ENCODE assay signal across 21 cellular contexts in the genomic region with DNA sequence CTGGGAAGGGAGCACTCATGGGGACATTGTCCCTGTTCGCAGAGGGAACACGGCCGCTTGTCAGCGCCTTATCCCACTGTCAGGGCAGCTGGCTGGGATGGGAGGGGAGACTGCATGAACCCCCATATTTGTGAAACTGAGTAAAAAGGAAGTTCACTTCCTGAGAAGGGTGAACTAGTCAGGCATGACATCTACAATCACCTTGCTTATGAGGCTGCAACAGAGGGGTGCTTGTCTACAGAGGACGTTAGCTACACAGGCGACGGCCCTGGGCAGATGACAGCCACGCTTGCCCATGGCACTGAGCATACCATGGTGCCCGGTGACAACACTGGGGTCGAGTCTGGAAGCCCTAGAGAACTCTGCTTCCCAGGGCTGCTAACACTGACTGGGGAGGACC. TPM values are rescaled to one million over a fixed set of nuclear protein-coding genes. Genes with fewer than 3 reads are reported as not detected.
DNase-seq lines count a peak whose midpoint lies in the region; ATAC-seq and TF ChIP-seq lines count a peak whose summit lies in the region.
"Had no signal": no experiment of that assay in that cellular context is flagged by ENCODE, and none has a peak within 500 bp of the region (broad histone marks: within the 10 kb centered on the region; RNA-seq: fewer than 3 reads in every experiment).

No MANE protein-coding gene starts in this region.

- no peak overlapping the region for H3K4me3 Mint-ChIP-seq in T-helper 1 cell treated with Interleukin-12 subunit alpha and Interleukin-12 subunit beta and Interleukin-4 antibody, amounts not matched to agents 30 μg/mL and 1 μg/mL, for 36 hours
- H3K4me3 Mint-ChIP-seq in naive thymus-derived CD4-positive, alpha-beta T cell: peak overlapping the region in 7 of 10 donors; percentile 26 to 76 (median 60)
- H3K4me3 Mint-ChIP-seq in Calu3 (ENCODE audit: low read depth, unreplicated experiment): no peak overlapping the region
- H3K4me3 Mint-ChIP-seq: activated naive CD4-positive, alpha-beta T cell treated with anti-CD3 and anti-CD28 coated beads, Interleukin-2, amount 50 U/mL, for 24 hours; CD14-positive monocyte; stimulated activated naive CD8-positive, alpha-beta T cell treated with anti-CD3 and anti-CD28 coated beads, Interleukin-15, amount 100 ng/mL, for 72 hours had no signal

- DNase-seq in T-helper 1 cell (no peak), NAMALWA (ENCODE audit: low spot score) (peak; percentile 37), PC-9 (no peak), kidney tubule cell (ENCODE audit: low spot score) (no peak), Calu3 (no peak)
- no peak for DNase-seq in naive thymus-derived CD4-positive, alpha-beta T cell
- DNase-seq: activated CD4-positive, alpha-beta T cell treated with anti-CD3 and anti-CD28 coated beads, Interleukin-2, amount 50 U/mL, for 1 hour; DND-41; midbrain; NCI-H2029 treated with DMSO at 0.1 percent for 48 hours; NCI-H510A; nucleus accumbens; SIG-M5; stimulated activated naive CD8-positive, alpha-beta T cell treated with anti-CD3 and anti-CD28 coated beads, Interleukin-15, amount 100 ng/mL, for 72 hours; T-helper 9 cell had no signal

- H3K27me3 Mint-ChIP-seq in T-helper 1 cell treated with Interleukin-12 subunit alpha and Interleukin-12 subunit beta and Interleukin-4 antibody, amounts not matched to agents 30 μg/mL and 1 μg/mL, for 36 hours (ENCODE audit: low read depth): no peaks in the 10 kb centered on the region
- no peaks in the 10 kb centered on the region for H3K27me3 Mint-ChIP-seq in naive thymus-derived CD4-positive, alpha-beta T cell
- peaks cover 21% of the 10 kb centered on the region for H3K27me3 Mint-ChIP-seq in Calu3 (ENCODE audit: unreplicated experiment)
- H3K27me3 Mint-ChIP-seq: activated naive CD4-positive, alpha-beta T cell treated with anti-CD3 and anti-CD28 coated beads, Interleukin-2, amount 50 U/mL, for 24 hours; stimulated activated naive CD8-positive, alpha-beta T cell treated with anti-CD3 and anti-CD28 coated beads, Interleukin-15, amount 100 ng/mL, for 72 hours had no signal

- intact Hi-C loops in naive thymus-derived CD4-positive, alpha-beta T cell (cut with micrococcal nuclease): loop anchor here in 1 of 2 donors (1.0 to 10.0 kb wide), 2 partner anchors 9 to 1118 kb away; partner anchors contain the start of gene ZC3HAV1
- intact Hi-C loops in PC-9 (cut with micrococcal nuclease; ENCODE audit: unreplicated experiment): no loop called here
- intact Hi-C loops in Calu3 (cut with micrococcal nuclease; ENCODE audit: unreplicated experiment): no loop called here

- peaks cover 32 to 37% of the 10 kb centered on the region in 2 donors for H3K4me1 ChIP-seq in naive thymus-derived CD4-positive, alpha-beta T cell (ENCODE audit: control insufficient read depth in 2 of 2, insufficient read depth in 2 of 2, low read length in 2 of 2)
- H3K4me1 ChIP-seq in PC-9 (replicated peaks; ENCODE audit: insufficient read depth): peaks cover 7% of the 10 kb centered on the region
- H3K4me1 ChIP-seq: right atrium auricular region had no signal

- CTCF ChIA-PET in naive thymus-derived CD4-positive, alpha-beta T cell (lab: Charles Lee): no interaction called here
- CTCF ChIA-PET in PC-9 (lab: Charles Lee) (no interaction called here), Calu3 (lab: Charles Lee) (no interaction called here)

- ATAC-seq in GM21717 (IDR thresholded peaks at IDR 0.05; ENCODE audit: unreplicated experiment): peak; percentile 60
- ATAC-seq in naive thymus-derived CD4-positive, alpha-beta T cell: no peak

- H3K9me3 ChIP-seq in naive thymus-derived CD4-positive, alpha-beta T cell (ENCODE audit: control insufficient read depth in 2 of 3, low read length in 3 of 3): peaks cover 0 to 4% (median 0%) of the 10 kb centered on the region in 3 experiments
- H3K9me3 ChIP-seq in PC-9 (ENCODE audit: insufficient read depth, low read depth): no peaks in the 10 kb centered on the region
- H3K9me3 ChIP-seq: right atrium auricular region had no signal

- H3K36me3 ChIP-seq in naive thymus-derived CD4-positive, alpha-beta T cell (ENCODE audit: control insufficient read depth in 2 of 3, insufficient read depth in 3 of 3, low read length in 3 of 3): no peaks in the 10 kb centered on the region
- H3K36me3 ChIP-seq in PC-9 (ENCODE audit: low read depth): no peaks in the 10 kb centered on the region
- H3K36me3 ChIP-seq: right atrium auricular region had no signal

- peak overlapping the region; percentile 41 for H3K27ac Mint-ChIP-seq in T-helper 1 cell treated with Interleukin-12 subunit alpha and Interleukin-12 subunit beta and Interleukin-4 antibody, amounts not matched to agents 30 μg/mL and 1 μg/mL, for 36 hours
- H3K27ac Mint-ChIP-seq in naive thymus-derived CD4-positive, alpha-beta T cell: peak overlapping the region; percentile 40 to 96 (median 87)
- no peak overlapping the region for H3K27ac Mint-ChIP-seq in Calu3 (ENCODE audit: unreplicated experiment)
- H3K27ac Mint-ChIP-seq: activated naive CD4-positive, alpha-beta T cell treated with anti-CD3 and anti-CD28 coated beads, Interleukin-2, amount 50 U/mL, for 24 hours; CD14-positive monocyte; stimulated activated naive CD8-positive, alpha-beta T cell treated with anti-CD3 and anti-CD28 coated beads, Interleukin-15, amount 100 ng/mL, for 72 hours had no signal

- no peak overlapping the region for H3K4me2 ChIP-seq in PC-9

- POLR2A ChIA-PET in naive thymus-derived CD4-positive, alpha-beta T cell (lab: Charles Lee): interaction anchor here (0.9 to 18.7 kb wide), 3 partner anchors 30 to 576 kb away, joined by 4 to 409 read pairs (median 9); partner anchors contain the start of gene KDM7A
- POLR2A ChIA-PET in PC-9 (lab: Charles Lee; ENCODE audit: unreplicated experiment): no interaction called here

- no peaks in the 10 kb centered on the region for H3K9me2 ChIP-seq in PC-9 (ENCODE audit: insufficient read depth)

- peaks cover 8% of the 10 kb centered on the region for H3K9me3 Mint-ChIP-seq in T-helper 1 cell treated with Interleukin-12 subunit alpha and Interleukin-12 subunit beta and Interleukin-4 antibody, amounts not matched to agents 30 μg/mL and 1 μg/mL, for 36 hours
- H3K9me3 Mint-ChIP-seq in naive thymus-derived CD4-positive, alpha-beta T cell: peaks cover 0 to 9% (median 0%) of the 10 kb centered on the region in 11 donors
- no peaks in the 10 kb centered on the region for H3K9me3 Mint-ChIP-seq in Calu3 (ENCODE audit: low read depth, unreplicated experiment)
- H3K9me3 Mint-ChIP-seq: activated naive CD4-positive, alpha-beta T cell treated with anti-CD3 and anti-CD28 coated beads, Interleukin-2, amount 50 U/mL, for 24 hours had no signal

- H3K27me3 ChIP-seq in naive thymus-derived CD4-positive, alpha-beta T cell (ENCODE audit: control insufficient read depth in 2 of 2, insufficient read depth in 2 of 2, low read length in 2 of 2): no peaks in the 10 kb centered on the region
- H3K27me3 ChIP-seq in PC-9 (ENCODE audit: insufficient read depth, low read depth): no peaks in the 10 kb centered on the region
- H3K27me3 ChIP-seq: right atrium auricular region had no signal

- H3K4me3 ChIP-seq in naive thymus-derived CD4-positive, alpha-beta T cell (ENCODE audit: low read length): no peak overlapping the region
- H3K4me3 ChIP-seq in PC-9: no peak overlapping the region
- H3K4me3 ChIP-seq: right atrium auricular region had no signal

- H3F3A ChIP-seq in PC-9 (ENCODE audit: insufficient read depth, low read depth): no peaks in the 10 kb centered on the region

- no peaks in the 10 kb centered on the region for H4K20me1 ChIP-seq in PC-9 (ENCODE audit: insufficient read depth)

- H3K4me1 Mint-ChIP-seq in T-helper 1 cell treated with Interleukin-12 subunit alpha and Interleukin-12 subunit beta and Interleukin-4 antibody, amounts not matched to agents 30 μg/mL and 1 μg/mL, for 36 hours (ENCODE audit: low read depth): peaks cover 40% of the 10 kb centered on the region
- H3K4me1 Mint-ChIP-seq in naive thymus-derived CD4-positive, alpha-beta T cell: peaks cover 33 to 55% (median 48%) of the 10 kb centered on the region in 7 donors
- no peaks in the 10 kb centered on the region for H3K4me1 Mint-ChIP-seq in Calu3 (ENCODE audit: low read depth, unreplicated experiment)

- no peak overlapping the region for H2AFZ ChIP-seq in PC-9

- H3K79me2 ChIP-seq in PC-9 (ENCODE audit: low read depth): no peaks in the 10 kb centered on the region

- BruUV-seq in PC-9 (replicated peaks; lab: Mats Ljungman, UMichigan) (no TSS peak), Calu3 (replicated peaks; lab: Mats Ljungman, UMichigan) (no TSS peak)

- H3K36me3 Mint-ChIP-seq in T-helper 1 cell treated with Interleukin-12 subunit alpha and Interleukin-12 subunit beta and Interleukin-4 antibody, amounts not matched to agents 30 μg/mL and 1 μg/mL, for 36 hours (ENCODE audit: low read depth): peaks cover 5% of the 10 kb centered on the region
- peaks cover 0 to 6% (median 0%) of the 10 kb centered on the region in 5 donors for H3K36me3 Mint-ChIP-seq in naive thymus-derived CD4-positive, alpha-beta T cell
- no peaks in the 10 kb centered on the region for H3K36me3 Mint-ChIP-seq in Calu3 (ENCODE audit: insufficient read depth, unreplicated experiment)
- H3K36me3 Mint-ChIP-seq: activated naive CD4-positive, alpha-beta T cell treated with anti-CD3 and anti-CD28 coated beads, Interleukin-2, amount 50 U/mL, for 24 hours had no signal

- TF ChIP-seq CTCF in PC-9 (conservative IDR thresholded peaks at IDR 0.05): no peak
- no peak for TF ChIP-seq CTCF in Calu3 (IDR thresholded peaks at IDR 0.05; ENCODE audit: unreplicated experiment)

- H3K27ac ChIP-seq in naive thymus-derived CD4-positive, alpha-beta T cell (ENCODE audit: low read depth, low read length): no peak overlapping the region
- no peak overlapping the region for H3K27ac ChIP-seq in PC-9
- H3K27ac ChIP-seq: 22Rv1, right atrium auricular region had no signal

RNA-seq across cellular contexts. Expression of gene KDM7A, which starts 46.0 kb away (rescaled TPM):
- total RNA-seq in naive thymus-derived CD4-positive, alpha-beta T cell: 10 to 100 TPM; 24.0 to 62.5 (median 50.3) TPM
- 1 to 10 TPM; 5.4 to 6.0 TPM for polyA plus RNA-seq in naive thymus-derived CD4-positive, alpha-beta T cell
- total RNA-seq in PC-9 (2021): 1.5 and 1.8 TPM in 2 replicates
- 2.7 and 4.9 TPM in 2 replicates for total RNA-seq in Calu3 (2022)

Comparison
In these comparisons a context has a peak if more than half of its experiments do, and no peak if none do; other contexts are left out.
1. H3K4me3 Mint-ChIP-seq: peak in naive thymus-derived CD4-positive, alpha-beta T cell (7 of 10); none in T-helper 1 cell treated with Interleukin-12 subunit alpha and Interleukin-12 subunit beta and Interleukin-4 antibody, amounts not matched to agents 30 μg/mL and 1 μg/mL, for 36 hours (single experiment) and Calu3 (single experiment).